Comparison of ENCODE assay signal across 1 cellular context in genomic region chr15:65758242-65758641, GRCh38.
TF ChIP-seq lines count a peak whose summit lies in the region.

No MANE protein-coding gene starts in this region.

TF ChIP-seq in GM12878, 131 proteins besides CTCF, POLR2A, EP300 and RAD21 (continued from another document):
- TF ChIP-seq BCLAF1 (IDR thresholded peaks at IDR 0.05) (no peak), SPI1 (IDR thresholded peaks at IDR 0.05; ENCODE audit: borderline replicate concordance, insufficient read depth, low read depth, low read length) (no peak), YBX1 (IDR thresholded peaks at IDR 0.05) (no peak), RELB (IDR thresholded peaks at IDR 0.05; ENCODE audit: low read depth) (no peak), TBL1XR1 (IDR thresholded peaks at IDR 0.05; ENCODE audit: low read depth, low read length) (no peak), STAT3 (IDR thresholded peaks at IDR 0.05; ENCODE audit: low read depth, low read length) (no peak), IRF5 (IDR thresholded peaks at IDR 0.05; ENCODE audit: borderline replicate concordance) (no peak), ATF7 (IDR thresholded peaks at IDR 0.05; ENCODE audit: low read depth) (no peak)
